In the genomic region with DNA sequence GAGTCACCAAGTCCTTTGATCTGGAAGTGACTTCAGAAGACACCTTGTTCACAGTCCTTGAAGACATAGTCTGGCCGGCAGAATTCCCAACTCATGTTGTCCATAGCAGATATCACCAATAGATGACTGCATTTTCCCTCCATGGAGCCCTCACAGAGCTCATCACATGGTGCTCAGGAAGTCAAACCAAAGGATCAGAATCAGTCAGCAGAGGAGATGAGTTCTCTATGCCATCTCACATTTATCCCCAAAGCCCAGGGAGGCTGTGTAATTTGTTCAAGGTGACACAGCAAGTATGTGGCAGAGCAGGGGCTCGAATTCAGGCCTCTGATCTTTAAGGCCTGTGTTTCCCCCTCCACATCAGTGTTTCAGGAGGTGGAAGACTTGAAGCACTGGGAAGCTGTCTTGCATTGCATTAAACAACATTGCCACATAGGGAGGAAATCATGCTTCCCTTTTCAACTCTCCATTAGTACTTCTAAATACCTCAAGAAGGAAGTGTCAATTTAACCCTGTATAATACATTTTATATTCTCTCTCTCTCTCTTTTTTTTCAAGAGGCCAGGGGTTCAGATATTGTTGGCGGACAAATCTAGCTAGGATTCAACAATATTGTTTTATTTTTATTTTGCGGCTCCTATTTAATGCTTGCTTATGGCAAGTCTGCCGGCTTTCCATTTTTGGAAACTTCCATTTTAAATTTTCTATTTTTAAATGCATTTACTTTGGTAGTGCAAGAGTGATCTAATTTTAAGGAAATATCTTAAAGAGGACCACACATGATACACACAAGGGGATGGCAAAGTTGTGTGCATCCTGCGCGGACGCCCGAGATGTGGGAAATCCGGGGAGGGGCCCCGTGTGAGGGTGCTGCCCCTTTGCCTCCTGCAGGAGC, we compare ENCODE assay signal across 8 cellular contexts.
DNase-seq lines count a peak whose midpoint lies in the region; ATAC-seq and TF ChIP-seq lines count a peak whose summit lies in the region.
"Not testable (repeated sequence)": the region's sequence is repeated elsewhere in the genome, so short reads cannot be mapped to it uniquely, and the experiment has no call there.

No MANE protein-coding gene starts in this region.

- intact Hi-C loops in right lobe of liver (cut with DNase I): not testable (repeated sequence)

- H3K27ac Mint-ChIP-seq in GM23338; activated T-helper 17 cell treated with anti-CD3 and anti-CD28 coated beads, Interleukin-2, amount 50 U/mL, for 72 hours: not testable (repeated sequence)

- H3K4me1 Mint-ChIP-seq in GM23338: peaks cover 11% of the 10 kb centered on the region; the same call in 2 of the 3 replicates
- H3K4me1 Mint-ChIP-seq in activated T-helper 17 cell treated with anti-CD3 and anti-CD28 coated beads, Interleukin-2, amount 50 U/mL, for 72 hours: not testable (repeated sequence)

- not testable (repeated sequence) for H3K27me3 Mint-ChIP-seq in GM23338 (ENCODE audit: insufficient read depth, low read depth, poor library complexity)
- H3K27me3 Mint-ChIP-seq in activated T-helper 17 cell treated with anti-CD3 and anti-CD28 coated beads, Interleukin-2, amount 50 U/mL, for 72 hours: peaks cover 14% of the 10 kb centered on the region

- TF ChIP-seq CTCF in GM23338 (conservative IDR thresholded peaks at IDR 0.05; ENCODE audit: low read depth in 2 of 2); right lobe of liver (IDR thresholded peaks at IDR 0.05): not testable (repeated sequence)

- not testable (repeated sequence) for H3K9me3 Mint-ChIP-seq in GM23338; activated T-helper 17 cell treated with anti-CD3 and anti-CD28 coated beads, Interleukin-2, amount 50 U/mL, for 72 hours

- not testable (repeated sequence) for H3K4me3 Mint-ChIP-seq in GM23338; activated T-helper 17 cell treated with anti-CD3 and anti-CD28 coated beads, Interleukin-2, amount 50 U/mL, for 72 hours

- not testable (repeated sequence) for H4K20me1 ChIP-seq in GM23338 (replicated peaks; ENCODE audit: insufficient read depth)

- H3K79me2 ChIP-seq in GM23338 (replicated peaks; ENCODE audit: insufficient read depth): not testable (repeated sequence)

- TF ChIP-seq POLR2A in right lobe of liver (IDR thresholded peaks at IDR 0.05): not testable (repeated sequence)

- H3K9me3 ChIP-seq in right lobe of liver: not testable (repeated sequence)

- not testable (repeated sequence) for H3K27ac ChIP-seq in GM23338 (ENCODE audit: low read depth); right lobe of liver

- H3K27me3 ChIP-seq in GM23338 (ENCODE audit: insufficient read depth); right lobe of liver: not testable (repeated sequence)

- H3K4me2 ChIP-seq in GM23338: 0 out of 2 replicates have a peak overlapping the region, but pooled peaks have one; percentile 3

- H3K4me1 ChIP-seq in GM23338 (ENCODE audit: insufficient read depth); right lobe of liver: not testable (repeated sequence)

- peak; percentile 76 for DNase-seq in AML-193 (lab: John Stamatoyannopoulos, UW)
- not testable (repeated sequence) for DNase-seq in GM23338 (ENCODE audit: low spot score); right lobe of liver
- peak; percentile 91 for DNase-seq in MV-4-11 (lab: John Stamatoyannopoulos, UW)
- peak; percentile 42 for DNase-seq in SKM-1 (lab: John Stamatoyannopoulos, UW; ENCODE audit: unreplicated experiment)
- peak; percentile 11 for DNase-seq in putamen (ENCODE audit: low spot score)

- H3K9me2 ChIP-seq in GM23338 (ENCODE audit: insufficient read depth): not testable (repeated sequence)

- H3K36me3 Mint-ChIP-seq in GM23338 (ENCODE audit: low read depth); activated T-helper 17 cell treated with anti-CD3 and anti-CD28 coated beads, Interleukin-2, amount 50 U/mL, for 72 hours (ENCODE audit: low read depth): not testable (repeated sequence)

- H2AFZ ChIP-seq in GM23338: 0 out of 2 replicates have a peak overlapping the region, but pooled peaks have one; percentile 47

- H3F3A ChIP-seq in GM23338 (replicated peaks; ENCODE audit: low read depth): not testable (repeated sequence)

- H3K36me3 ChIP-seq in GM23338 (ENCODE audit: insufficient read depth); right lobe of liver: not testable (repeated sequence)

- ATAC-seq in GM23338: not testable (repeated sequence)
- ATAC-seq in activated T-helper 17 cell treated with anti-CD3 and anti-CD28 coated beads, Interleukin-2, amount 50 U/mL, for 72 hours (replicated peaks): peak; percentile 24
- ATAC-seq in esophagus mucosa (peak; percentile 11), right lobe of liver (peak; percentile 36 to 63 (median 42))

- WGBS in right lobe of liver (ENCODE audit: insufficient coverage, low coverage, low lambda C conversion rate, missing lambda C conversion rate): 39% methylated on average over 5 of the region's 11 CpGs

- not testable (repeated sequence) for H3K4me3 ChIP-seq in GM23338, right lobe of liver
